Comparison of ENCODE assay signal across 9 cellular contexts in the genomic region with DNA sequence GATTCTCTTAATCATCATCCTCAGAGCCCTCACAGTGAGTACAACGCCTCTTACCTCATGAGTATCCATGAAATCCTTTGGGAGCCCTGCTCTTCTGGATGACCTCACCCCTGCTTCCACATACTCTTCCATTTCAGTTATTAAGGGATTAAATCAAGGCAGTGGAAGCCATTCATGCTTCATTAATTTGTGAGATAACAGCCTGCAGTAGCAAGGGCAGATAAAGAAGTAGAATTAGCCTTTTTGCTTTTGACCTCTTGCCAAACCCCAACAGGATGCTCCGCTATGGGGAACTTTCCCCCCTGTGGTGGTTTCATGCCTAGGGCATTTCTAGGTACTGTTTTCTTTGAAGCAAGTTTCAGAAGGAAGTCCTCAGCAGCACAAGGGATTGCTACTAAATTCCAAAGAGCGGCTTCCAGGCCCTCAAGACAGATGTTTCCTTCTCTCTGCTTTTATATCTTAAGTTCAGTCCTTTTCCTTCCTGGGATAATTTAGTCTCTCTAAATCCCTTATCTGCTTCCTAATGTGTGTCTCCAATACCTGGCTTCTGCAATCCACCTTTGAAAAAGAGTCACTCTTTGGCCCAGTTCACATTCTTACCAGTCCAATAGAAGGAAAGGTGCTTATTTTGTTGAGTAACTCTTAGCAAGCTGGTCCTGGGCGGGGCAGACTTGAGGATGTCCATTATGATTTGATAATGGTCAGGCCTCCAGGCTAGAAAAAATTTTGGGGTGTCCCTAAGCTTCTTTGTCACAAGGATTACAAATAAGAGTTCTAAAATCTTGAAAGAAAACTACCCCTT.
DNase-seq lines count a peak whose midpoint lies in the region; ATAC-seq, FAIRE-seq and TF ChIP-seq lines count a peak whose summit lies in the region.
"Had no signal": no experiment of that assay in that cellular context is flagged by ENCODE, and none has a peak within 500 bp of the region (broad histone marks: within the 10 kb centered on the region; RNA-seq: fewer than 3 reads in every experiment).

No MANE protein-coding gene starts in this region.

- peaks cover 57% of the 10 kb centered on the region for H3K79me2 ChIP-seq in smooth muscle cell (ENCODE audit: low read depth)

- TF ChIP-seq POLR2A in GM12891 (IDR thresholded peaks at IDR 0.05; ENCODE audit: low read depth, low read length) = no peak

- H3K4me2 ChIP-seq in smooth muscle cell = peak overlapping the region; percentile 54

- peaks cover 44% of the 10 kb centered on the region for H3K4me1 ChIP-seq in SJCRH30
- H3K4me1 ChIP-seq in foreskin keratinocyte = peaks cover 33% of the 10 kb centered on the region
- peaks cover 46% of the 10 kb centered on the region for H3K4me1 ChIP-seq in smooth muscle cell (ENCODE audit: low read depth)
- peaks cover 5 to 8% of the 10 kb centered on the region in 2 donors for H3K4me1 ChIP-seq in kidney (ENCODE audit: control insufficient read depth in 1 of 2, insufficient read depth in 1 of 2, low read depth in 1 of 2, low read length in 2 of 2)

- H3K36me3 ChIP-seq in SJCRH30 (peaks cover 4% of the 10 kb centered on the region; the same call in 1 of the 2 replicates), smooth muscle cell (ENCODE audit: low read depth) (no peaks in the 10 kb centered on the region), kidney (ENCODE audit: control insufficient read depth in 1 of 2, insufficient read depth in 2 of 2, low read length in 2 of 2) (no peaks in the 10 kb centered on the region)
- H3K36me3 ChIP-seq: neutrophil had no signal

- H3K27me3 ChIP-seq in SJCRH30 (no peaks in the 10 kb centered on the region), foreskin keratinocyte (no peaks in the 10 kb centered on the region), smooth muscle cell (ENCODE audit: low read depth) (no peaks in the 10 kb centered on the region)
- H3K27me3 ChIP-seq: neutrophil had no signal

- no peak for FAIRE-seq in GM12891 (lab: Jason Lieb, UNC)
- FAIRE-seq in kidney (lab: Jason Lieb, UNC) = no peak

- DNase-seq in SJCRH30 = peak; percentile 91 to 98
- DNase-seq in foreskin keratinocyte = no peak
- DNase-seq in smooth muscle cell (lab: John Stamatoyannopoulos, UW; ENCODE audit: unreplicated experiment) = no peak
- no peak for DNase-seq in GM12891 (ENCODE audit: insufficient read length, low spot score)
- no peak for DNase-seq in kidney

- peak; percentile 76 for ATAC-seq in GM19043 (IDR thresholded peaks at IDR 0.05; ENCODE audit: low read depth, unreplicated experiment)
- ATAC-seq in HG03196 (IDR thresholded peaks at IDR 0.05; ENCODE audit: unreplicated experiment) = peak; percentile 49
- peak; percentile 45 for ATAC-seq in foreskin keratinocyte
- no peak for ATAC-seq in GM18517 (IDR thresholded peaks at IDR 0.05; ENCODE audit: unreplicated experiment)

- no peak for TF ChIP-seq CTCF in foreskin keratinocyte (conservative IDR thresholded peaks at IDR 0.05)
- no peak for TF ChIP-seq CTCF in smooth muscle cell (IDR thresholded peaks at IDR 0.05; ENCODE audit: borderline replicate concordance, insufficient read depth, poor library complexity, severe bottlenecking)
- no peak for TF ChIP-seq CTCF in kidney (IDR thresholded peaks at IDR 0.05; ENCODE audit: borderline replicate concordance, extremely low read depth, insufficient read depth)

- H4K20me1 ChIP-seq in smooth muscle cell (ENCODE audit: low read depth) = peaks cover 35% of the 10 kb centered on the region

- H3K9ac ChIP-seq in smooth muscle cell (ENCODE audit: low read depth) (no peak overlapping the region), kidney (ENCODE audit: low read length in 2 of 2) (no peak overlapping the region)

- H3F3A ChIP-seq in smooth muscle cell (ENCODE audit: low read depth) = peaks cover 46% of the 10 kb centered on the region

- 42% methylated on average over 4 of the region's 4 CpGs for WGBS in smooth muscle cell (ENCODE audit: low lambda C conversion rate)

- no peak overlapping the region for H2AFZ ChIP-seq in smooth muscle cell (ENCODE audit: low read depth)

- intact Hi-C loops in kidney (cut with DNase I) = no loop called here

- H3K9me3 ChIP-seq in SJCRH30 (replicated peaks) = peaks cover 21% of the 10 kb centered on the region
- H3K9me3 ChIP-seq in smooth muscle cell (replicated peaks; ENCODE audit: low read depth) = no peaks in the 10 kb centered on the region
- H3K9me3 ChIP-seq in kidney (ENCODE audit: control insufficient read depth in 1 of 2, low read length in 2 of 2) = no peaks in the 10 kb centered on the region
- H3K9me3 ChIP-seq: neutrophil had no signal

- H3K4me3 ChIP-seq in SJCRH30 (no peak overlapping the region), smooth muscle cell (no peak overlapping the region), kidney (ENCODE audit: low read length in 2 of 2) (no peak overlapping the region)

- peak overlapping the region; percentile 17 for H3K27ac ChIP-seq in SJCRH30
- no peak overlapping the region for H3K27ac ChIP-seq in foreskin keratinocyte
- peak overlapping the region; percentile 90 for H3K27ac ChIP-seq in smooth muscle cell (ENCODE audit: low read depth)
- H3K27ac ChIP-seq in kidney (ENCODE audit: low read depth in 2 of 2, low read length in 2 of 2) = no peak overlapping the region
- H3K27ac ChIP-seq: neutrophil had no signal

TF ChIP-seq in GM12891, 5 proteins besides CTCF, POLR2A, EP300 and RAD21:
- TF ChIP-seq POLR2AphosphoS5 (IDR thresholded peaks at IDR 0.05; ENCODE audit: low read depth, low read length) (no peak), POU2F2 (IDR thresholded peaks at IDR 0.05; ENCODE audit: low read depth, low read length) (no peak), TAF1 (IDR thresholded peaks at IDR 0.05; ENCODE audit: low read depth, low read length) (no peak), SPI1 (IDR thresholded peaks at IDR 0.05; ENCODE audit: low read depth, low read length) (no peak), PAX5 (IDR thresholded peaks at IDR 0.05; ENCODE audit: insufficient read depth, low read length, severe bottlenecking) (no peak)

Comparison
In these comparisons a context has a peak if more than half of its experiments do, and no peak if none do; other contexts are left out.
1. DNase-seq: peak in SJCRH30 (2 of 2); none in foreskin keratinocyte (0 of 2), smooth muscle cell (single experiment), GM12891 (single experiment) and kidney (single experiment).
2. H3K27ac ChIP-seq: peak in SJCRH30 (single experiment) and smooth muscle cell (single experiment); none in foreskin keratinocyte (single experiment) and kidney (0 of 2).